In the genomic region with DNA sequence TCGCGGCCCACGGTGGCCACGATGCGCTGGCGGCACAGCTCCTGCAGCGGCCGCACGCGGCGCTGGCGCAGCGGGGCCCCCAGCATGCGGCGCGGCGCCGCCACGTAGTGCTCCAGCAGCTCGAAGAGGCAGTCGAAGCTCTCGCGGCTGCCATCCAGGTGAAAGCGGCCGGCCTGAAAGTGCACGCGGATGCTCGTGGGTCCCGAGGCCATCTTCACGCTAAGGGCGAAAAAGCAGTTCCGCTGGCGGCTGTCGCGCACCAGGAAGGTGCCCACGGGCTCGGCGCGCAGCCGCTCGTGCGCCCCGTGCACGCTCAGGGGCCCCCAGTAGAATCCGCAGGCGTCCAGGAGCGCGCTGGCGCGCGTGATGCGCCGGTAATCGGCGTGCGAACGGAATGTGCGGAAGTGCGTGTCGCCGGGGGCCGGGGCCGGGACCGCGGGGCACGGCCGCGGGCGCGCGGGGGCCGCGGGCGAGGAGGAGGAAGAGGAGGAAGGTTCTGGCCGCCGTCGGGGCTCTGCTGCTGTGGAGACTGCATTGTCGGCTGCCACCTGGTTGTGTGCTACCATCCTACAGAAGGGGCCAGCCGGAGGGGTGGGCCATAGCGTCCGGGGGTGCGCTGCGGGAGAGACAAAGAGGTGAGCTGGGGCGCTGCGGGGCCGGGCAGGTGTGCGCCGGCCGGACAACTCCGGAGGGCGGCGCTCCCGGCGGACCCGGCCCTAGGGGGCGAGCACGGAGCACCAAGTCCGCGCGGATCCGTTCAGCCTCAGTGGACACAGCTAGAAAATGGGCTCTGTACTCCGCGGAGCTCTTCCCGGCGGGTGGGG, we compare ENCODE assay signal across 8 cellular contexts. TPM values are rescaled to one million over a fixed set of nuclear protein-coding genes. Genes with fewer than 3 reads are reported as not detected.
A peak's percentile ranks its signal among the peaks of the same experiment; 100 is the strongest.
DNase-seq lines count a peak whose midpoint lies in the region; ATAC-seq, FAIRE-seq and TF ChIP-seq lines count a peak whose summit lies in the region.

No MANE protein-coding gene starts in this region.

- FAIRE-seq in GM19239 (lab: Jason Lieb, UNC) = no peak

- H3K9me3 ChIP-seq in HCT116 (ENCODE audit: control insufficient read depth in 1 of 2, insufficient read depth in 1 of 2, low read depth in 1 of 2, low read length in 2 of 2) = no peaks in the 10 kb centered on the region

- H3K27me3 Mint-ChIP-seq in progenitor cell of endocrine pancreas = peaks cover 3% of the 10 kb centered on the region

- H3K36me3 ChIP-seq in GM06990 (ENCODE audit: control insufficient read depth, insufficient read depth, low read length) (peaks cover 14% of the 10 kb centered on the region), HCT116 (ENCODE audit: control insufficient read depth in 1 of 2, insufficient read depth in 2 of 2, low read length in 2 of 2) (no peaks in the 10 kb centered on the region)

- intact Hi-C loops in HCT116 (cut with micrococcal nuclease) = loop anchor here (5.0 kb wide), 2 partner anchors 117 to 557 kb away; no protein-coding TSS in a partner anchor
- intact Hi-C loops in head of caudate nucleus (cut with DNase I) = loop anchor here (5.0 kb wide), 1 partner anchor 288 kb away; no protein-coding TSS in a partner anchor

- H3K9me2 ChIP-seq in HCT116 (ENCODE audit: insufficient read depth) = no peaks in the 10 kb centered on the region

- peak overlapping the region; percentile 93 for H3K4me3 ChIP-seq in GM06990 (replicated peaks; ENCODE audit: low read depth, low read length)
- H3K4me3 ChIP-seq in HCT116 (replicated peaks in 1 of 2; ENCODE audit: low read depth in 1 of 2, low read length in 2 of 2) = peak overlapping the region; percentile 49 to 79

- no peak overlapping the region for H3K27ac Mint-ChIP-seq in progenitor cell of endocrine pancreas

- CTCF ChIA-PET in HCT116 (lab: Charles Lee) = interaction anchor here (0.9 to 3.0 kb wide), 17 partner anchors 9 to 306 kb away, joined by 3 to 55 read pairs (median 5); no protein-coding TSS in a partner anchor

- peak overlapping the region; percentile 96 for H3K4me2 ChIP-seq in HCT116 (ENCODE audit: low read length)

- DNase-seq in GM06990 (ENCODE audit: extremely low read depth, insufficient read length) (peak; percentile 84), HCT116 (ENCODE audit: low read depth, low spot score) (no peak), NOMO-1 treated with dmso at 0.1 percent for 144 hours (lab: John Stamatoyannopoulos, UW; ENCODE audit: unreplicated experiment) (peak; percentile 21), activated gamma-delta T cell treated with Interleukin-2 at 50 U/mL for 16 hours (peak; percentile 62), head of caudate nucleus (peak in 24 of 42 donors; percentile 5 to 49 (median 22)), progenitor cell of endocrine pancreas (ENCODE audit: low spot score, unreplicated experiment) (peak; percentile 42), GM19239 (ENCODE audit: insufficient read length, low spot score) (no peak), OCI-M2 (lab: John Stamatoyannopoulos, UW; ENCODE audit: unreplicated experiment) (no peak)

- TF ChIP-seq RAD21 in HCT116 (IDR thresholded peaks at IDR 0.05; ENCODE audit: low read depth) = no peak

- H3K4me1 ChIP-seq in HCT116 (ENCODE audit: control insufficient read depth in 1 of 2, insufficient read depth in 2 of 2, low read length in 2 of 2) = peaks cover 10 to 31% of the 10 kb centered on the region in 2 experiments; a peak in 3 of 4 replicates

- no peak for TF ChIP-seq POLR2A in HCT116 (IDR thresholded peaks at IDR 0.05; ENCODE audit: borderline replicate concordance, extremely low read depth, insufficient read depth, insufficient read length)

- H3K9ac ChIP-seq in HCT116 (ENCODE audit: low read length) = peak overlapping the region; percentile 63

- no peak; the same call in 1 of the 2 replicates for ATAC-seq in HCT116

- H3K36me3 Mint-ChIP-seq in progenitor cell of endocrine pancreas (ENCODE audit: insufficient read depth) = peaks cover 2% of the 10 kb centered on the region

- peak overlapping the region; percentile 73 for H3K4me3 Mint-ChIP-seq in progenitor cell of endocrine pancreas (ENCODE audit: low read depth)

- TF ChIP-seq CTCF in GM06990 (IDR thresholded peaks at IDR 0.05; ENCODE audit: insufficient read depth, low read length, poor library complexity, severe bottlenecking) (no peak), HCT116 (IDR thresholded peaks at IDR 0.05 in 2 of 3, conservative IDR thresholded peaks at IDR 0.05 in 1 of 3; ENCODE audit: borderline replicate concordance in 1 of 3, insufficient read depth in 1 of 3, low read depth in 2 of 3, low read length in 2 of 3) (no peak), progenitor cell of endocrine pancreas (IDR thresholded peaks at IDR 0.05; ENCODE audit: unreplicated experiment) (peak; percentile 43)

- no peaks in the 10 kb centered on the region for H3K9me3 Mint-ChIP-seq in progenitor cell of endocrine pancreas (ENCODE audit: low read depth)

- POLR2A ChIA-PET in HCT116 (lab: Charles Lee) = interaction anchor here (0.6 to 4.0 kb wide), 35 partner anchors 8 to 313 kb away, joined by 3 to 30 read pairs (median 5); a partner anchor contains a TSS

- no peaks in the 10 kb centered on the region for H3K79me2 ChIP-seq in HCT116 (ENCODE audit: insufficient read depth, low read length)

- H4K20me1 ChIP-seq in HCT116 (ENCODE audit: insufficient read depth) = no peaks in the 10 kb centered on the region

- H3K27ac ChIP-seq in HCT116 (ENCODE audit: low read depth, low read length) = peak overlapping the region; percentile 85

- H3K27me3 ChIP-seq in GM06990 (replicated peaks; ENCODE audit: control insufficient read depth, insufficient read depth, low read length) = no peaks in the 10 kb centered on the region
- H3K27me3 ChIP-seq in HCT116 (ENCODE audit: insufficient read depth, low read length) = no peaks in the 10 kb centered on the region

- peaks cover 11% of the 10 kb centered on the region for H3K4me1 Mint-ChIP-seq in progenitor cell of endocrine pancreas (ENCODE audit: low read depth)

- BruUV-seq in HCT116 (replicated peaks; lab: Mats Ljungman, UMichigan) = no TSS peak

- H2AFZ ChIP-seq in HCT116 (ENCODE audit: low read depth, low read length, poor library complexity, severe bottlenecking) = no peak overlapping the region

- RAD21 ChIA-PET in HCT116 (lab: Charles Lee; ENCODE audit: low non-redundant PET in 1 of 2, low total read pairs in 2 of 2, uncharacterized antibody in 2 of 2, unreplicated experiment in 2 of 2) = interaction anchor here (0.6 to 2.4 kb wide), 10 partner anchors 102 to 284 kb away, joined by 3 to 19 read pairs (median 4); no protein-coding TSS in a partner anchor

TF ChIP-seq in HCT116, 20 proteins besides CTCF, POLR2A, EP300 and RAD21:
- TF ChIP-seq, protein P1, sequence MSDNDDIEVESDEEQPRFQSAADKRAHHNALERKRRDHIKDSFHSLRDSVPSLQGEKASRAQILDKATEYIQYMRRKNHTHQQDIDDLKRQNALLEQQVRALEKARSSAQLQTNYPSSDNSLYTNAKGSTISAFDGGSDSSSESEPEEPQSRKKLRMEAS (IDR thresholded peaks at IDR 0.05) = peak; percentile 86
- TF ChIP-seq SP1 (IDR thresholded peaks at IDR 0.05; ENCODE audit: low read depth) = no peak
- no peak for TF ChIP-seq TCF7L2 (IDR thresholded peaks at IDR 0.05; ENCODE audit: borderline replicate concordance, extremely low read depth, insufficient read depth, insufficient read length)

RNA-seq across cellular contexts. Expression of a gene that starts 0.9 kb away (rescaled TPM):
- total RNA-seq in HCT116 (2021; ENCODE audit: unreplicated experiment) (4.9 TPM), progenitor cell of endocrine pancreas (6.6 and 6.8 TPM in 2 replicates)
- 2.4 and 3.1 TPM in 2 replicates for polyA plus RNA-seq in HCT116 (2012)

RNA-seq across cellular contexts. Expression of a gene that starts 14.0 kb away (rescaled TPM):
- total RNA-seq in HCT116 (2021; ENCODE audit: unreplicated experiment) = not detected
- polyA plus RNA-seq in HCT116 (2012) = not detected in 2 replicates
- total RNA-seq in progenitor cell of endocrine pancreas = not detected in 2 replicates

RNA-seq across cellular contexts. Expression of a gene that starts 18.3 kb away (rescaled TPM):
- not detected for total RNA-seq in HCT116 (2021; ENCODE audit: unreplicated experiment)
- not detected in 2 replicates for polyA plus RNA-seq in HCT116 (2012)
- total RNA-seq in progenitor cell of endocrine pancreas = not detected in 2 replicates

RNA-seq across cellular contexts. Expression of a gene that starts 21.2 kb away (rescaled TPM):
- total RNA-seq in HCT116 (2021; ENCODE audit: unreplicated experiment) (not detected), progenitor cell of endocrine pancreas (not detected in 2 replicates)
- polyA plus RNA-seq in HCT116 (2012) = not detected in 2 replicates

RNA-seq across cellular contexts. Expression of a gene that starts 26.0 kb away (rescaled TPM):
- total RNA-seq in HCT116 (2021; ENCODE audit: unreplicated experiment) (not detected), progenitor cell of endocrine pancreas (not detected in 2 replicates)
- not detected in 2 replicates for polyA plus RNA-seq in HCT116 (2012)

Comparison
In these comparisons a context has a peak if more than half of its experiments do, and no peak if none do; other contexts are left out.
1. DNase-seq: peak in GM06990 (single experiment), NOMO-1 treated with dmso at 0.1 percent for 144 hours (single experiment), activated gamma-delta T cell treated with Interleukin-2 at 50 U/mL for 16 hours (single experiment), head of caudate nucleus (24 of 42) and progenitor cell of endocrine pancreas (single experiment); none in HCT116 (single experiment), GM19239 (single experiment) and OCI-M2 (single experiment).